ENCODE assay signal across 1 cellular context in the genomic region with DNA sequence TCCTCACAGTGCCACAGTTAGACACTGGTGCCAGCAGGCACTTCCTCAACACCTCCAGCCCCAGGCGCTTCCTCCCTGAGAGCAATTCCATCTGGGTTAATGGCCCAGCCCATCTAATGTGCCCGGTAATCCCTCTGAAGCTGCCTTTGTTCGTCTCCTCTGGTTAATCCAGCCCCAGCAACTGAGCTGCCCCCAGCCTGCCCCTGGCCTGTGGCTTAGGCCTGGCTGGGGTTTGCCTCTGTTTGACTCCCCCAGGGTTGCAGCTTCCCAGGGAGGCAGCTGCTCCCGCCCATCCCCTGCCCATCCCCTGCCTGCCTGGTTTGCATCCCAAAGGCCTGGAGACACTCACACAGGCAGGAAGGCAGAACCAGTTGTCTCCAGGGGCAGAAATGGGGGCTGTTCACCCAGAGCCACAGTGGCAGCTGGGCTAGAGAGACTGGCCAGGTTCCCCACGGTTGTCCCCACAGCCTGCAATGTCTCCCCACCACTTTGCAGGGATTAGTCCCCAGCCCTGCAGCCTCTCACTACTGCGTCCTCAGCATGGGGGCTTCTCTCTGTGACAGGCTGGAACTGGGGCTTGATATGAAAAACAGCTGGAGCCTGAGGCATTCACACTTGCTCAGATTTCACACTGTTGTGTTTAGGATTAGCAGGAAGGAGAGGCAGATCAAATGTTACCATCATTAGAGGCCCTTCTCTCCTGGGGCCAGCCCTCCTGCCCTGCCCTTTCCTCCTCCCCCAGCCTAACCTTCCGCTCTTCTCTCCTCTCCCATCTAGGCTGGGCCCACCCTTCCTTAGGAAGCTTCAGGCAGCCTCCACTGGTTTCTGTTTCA.
A peak's percentile ranks its signal among the peaks of the same experiment; 100 is the strongest.
TF ChIP-seq lines count a peak whose summit lies in the region.

No MANE protein-coding gene starts in this region.

TF ChIP-seq in WTC11, 78 proteins besides CTCF, POLR2A, EP300 and RAD21 (continued from another document):
- no peak for TF ChIP-seq SMAD4 (CRISPR knock-in tag; IDR thresholded peaks at IDR 0.05)
- TF ChIP-seq, protein P1, sequence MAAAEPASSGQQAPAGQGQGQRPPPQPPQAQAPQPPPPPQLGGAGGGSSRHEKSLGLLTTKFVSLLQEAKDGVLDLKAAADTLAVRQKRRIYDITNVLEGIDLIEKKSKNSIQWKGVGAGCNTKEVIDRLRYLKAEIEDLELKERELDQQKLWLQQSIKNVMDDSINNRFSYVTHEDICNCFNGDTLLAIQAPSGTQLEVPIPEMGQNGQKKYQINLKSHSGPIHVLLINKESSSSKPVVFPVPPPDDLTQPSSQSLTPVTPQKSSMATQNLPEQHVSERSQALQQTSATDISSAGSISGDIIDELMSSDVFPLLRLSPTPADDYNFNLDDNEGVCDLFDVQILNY (CRISPR knock-in tag; IDR thresholded peaks at IDR 0.05), result no peak
- TF ChIP-seq, protein P2, sequence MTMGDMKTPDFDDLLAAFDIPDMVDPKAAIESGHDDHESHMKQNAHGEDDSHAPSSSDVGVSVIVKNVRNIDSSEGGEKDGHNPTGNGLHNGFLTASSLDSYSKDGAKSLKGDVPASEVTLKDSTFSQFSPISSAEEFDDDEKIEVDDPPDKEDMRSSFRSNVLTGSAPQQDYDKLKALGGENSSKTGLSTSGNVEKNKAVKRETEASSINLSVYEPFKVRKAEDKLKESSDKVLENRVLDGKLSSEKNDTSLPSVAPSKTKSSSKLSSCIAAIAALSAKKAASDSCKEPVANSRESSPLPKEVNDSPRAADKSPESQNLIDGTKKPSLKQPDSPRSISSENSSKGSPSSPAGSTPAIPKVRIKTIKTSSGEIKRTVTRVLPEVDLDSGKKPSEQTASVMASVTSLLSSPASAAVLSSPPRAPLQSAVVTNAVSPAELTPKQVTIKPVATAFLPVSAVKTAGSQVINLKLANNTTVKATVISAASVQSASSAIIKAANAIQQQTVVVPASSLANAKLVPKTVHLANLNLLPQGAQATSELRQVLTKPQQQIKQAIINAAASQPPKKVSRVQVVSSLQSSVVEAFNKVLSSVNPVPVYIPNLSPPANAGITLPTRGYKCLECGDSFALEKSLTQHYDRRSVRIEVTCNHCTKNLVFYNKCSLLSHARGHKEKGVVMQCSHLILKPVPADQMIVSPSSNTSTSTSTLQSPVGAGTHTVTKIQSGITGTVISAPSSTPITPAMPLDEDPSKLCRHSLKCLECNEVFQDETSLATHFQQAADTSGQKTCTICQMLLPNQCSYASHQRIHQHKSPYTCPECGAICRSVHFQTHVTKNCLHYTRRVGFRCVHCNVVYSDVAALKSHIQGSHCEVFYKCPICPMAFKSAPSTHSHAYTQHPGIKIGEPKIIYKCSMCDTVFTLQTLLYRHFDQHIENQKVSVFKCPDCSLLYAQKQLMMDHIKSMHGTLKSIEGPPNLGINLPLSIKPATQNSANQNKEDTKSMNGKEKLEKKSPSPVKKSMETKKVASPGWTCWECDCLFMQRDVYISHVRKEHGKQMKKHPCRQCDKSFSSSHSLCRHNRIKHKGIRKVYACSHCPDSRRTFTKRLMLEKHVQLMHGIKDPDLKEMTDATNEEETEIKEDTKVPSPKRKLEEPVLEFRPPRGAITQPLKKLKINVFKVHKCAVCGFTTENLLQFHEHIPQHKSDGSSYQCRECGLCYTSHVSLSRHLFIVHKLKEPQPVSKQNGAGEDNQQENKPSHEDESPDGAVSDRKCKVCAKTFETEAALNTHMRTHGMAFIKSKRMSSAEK (CRISPR knock-in tag; IDR thresholded peaks at IDR 0.05; ENCODE audit: borderline replicate concordance), result 0 out of 2 replicates have a peak, but pooled peaks have one; percentile 7
- peak; percentile 87 for TF ChIP-seq ZNF423 (CRISPR knock-in tag; IDR thresholded peaks at IDR 0.05)
- TF ChIP-seq TEAD4 (CRISPR knock-in tag; IDR thresholded peaks at IDR 0.05), result no peak
- TF ChIP-seq OVOL2 (CRISPR knock-in tag; IDR thresholded peaks at IDR 0.05; ENCODE audit: borderline replicate concordance), result no peak
- no peak for TF ChIP-seq USF2 (CRISPR knock-in tag; IDR thresholded peaks at IDR 0.05)
